In the genomic region with DNA sequence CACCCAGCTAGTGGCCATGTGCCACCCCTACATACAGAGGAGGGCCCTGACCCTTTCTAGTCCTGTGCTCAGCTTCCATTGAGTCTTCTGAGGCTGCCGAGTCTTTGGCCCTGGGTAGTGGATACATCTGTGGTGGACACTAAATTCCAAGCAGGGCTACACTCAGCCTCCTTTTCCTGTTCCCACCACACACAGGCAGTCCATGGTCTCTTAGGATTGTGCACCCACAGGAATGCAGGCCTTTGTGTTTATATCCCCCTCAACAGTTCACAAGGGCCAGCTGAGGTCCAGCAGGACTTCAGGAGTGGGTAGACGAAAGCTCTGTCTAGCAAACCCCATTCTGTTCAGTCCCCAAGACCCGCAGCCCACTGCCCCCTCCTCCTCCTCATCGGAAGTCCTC, we compare ENCODE assay signal across 14 cellular contexts.
DNase-seq lines count a peak whose midpoint lies in the region; ATAC-seq and TF ChIP-seq lines count a peak whose summit lies in the region.
"Had no signal": no experiment of that assay in that cellular context is flagged by ENCODE, and none has a peak within 500 bp of the region (broad histone marks: within the 10 kb centered on the region; RNA-seq: fewer than 3 reads in every experiment).

No MANE protein-coding gene starts in this region.

- H3K4me1 ChIP-seq in NT2/D1 (ENCODE audit: insufficient read depth, insufficient read length) (peaks cover 23% of the 10 kb centered on the region), neural progenitor cell (peaks cover 9% of the 10 kb centered on the region)

- POLR2A ChIA-PET in T-cell (lab: Charles Lee) = no interaction called here

- H3F3A ChIP-seq in neural progenitor cell (ENCODE audit: low read depth) = peaks cover 6% of the 10 kb centered on the region

- H3K27me3 Mint-ChIP-seq in neural progenitor cell (ENCODE audit: insufficient read depth, low read depth) = peaks cover 7% of the 10 kb centered on the region
- H3K27me3 Mint-ChIP-seq in T-cell = no peaks in the 10 kb centered on the region
- H3K27me3 Mint-ChIP-seq: activated naive CD4-positive, alpha-beta T cell treated with anti-CD3 and anti-CD28 coated beads, Interleukin-2, amount 50 U/mL, for 24 hours had no signal

- H3K36me3 ChIP-seq in NT2/D1 (ENCODE audit: insufficient read depth, insufficient read length, low read length) (peaks cover 16% of the 10 kb centered on the region), neural progenitor cell (no peaks in the 10 kb centered on the region)

- H3K4me1 Mint-ChIP-seq in neural progenitor cell (peaks cover 33% of the 10 kb centered on the region), T-cell (peaks cover 19 to 38% (median 24%) of the 10 kb centered on the region in 3 donors)

- TF ChIP-seq CTCF in choroid plexus epithelial cell (conservative IDR thresholded peaks at IDR 0.05; ENCODE audit: low read depth, low read length) = no peak
- TF ChIP-seq CTCF in neural progenitor cell (IDR thresholded peaks at IDR 0.05) = no peak

- H3K9ac ChIP-seq in NT2/D1 (ENCODE audit: insufficient read length, low read depth) (peak overlapping the region; percentile 16), neural progenitor cell (no peak overlapping the region)

- no peak overlapping the region for H2AFZ ChIP-seq in neural progenitor cell (replicated peaks)

- H4K20me1 ChIP-seq in neural progenitor cell (ENCODE audit: low read depth) = no peaks in the 10 kb centered on the region

- H3K27ac Mint-ChIP-seq in neural progenitor cell (peak overlapping the region; percentile 76), T-cell (no peak overlapping the region)
- H3K27ac Mint-ChIP-seq: activated naive CD4-positive, alpha-beta T cell treated with anti-CD3 and anti-CD28 coated beads, Interleukin-2, amount 50 U/mL, for 24 hours had no signal

- H3K9me3 Mint-ChIP-seq in neural progenitor cell = no peaks in the 10 kb centered on the region
- no peaks in the 10 kb centered on the region for H3K9me3 Mint-ChIP-seq in T-cell
- H3K9me3 Mint-ChIP-seq: activated naive CD4-positive, alpha-beta T cell treated with anti-CD3 and anti-CD28 coated beads, Interleukin-2, amount 50 U/mL, for 24 hours had no signal

- H3K9me3 ChIP-seq in NT2/D1 (ENCODE audit: insufficient read depth, low read length) = no peaks in the 10 kb centered on the region
- no peaks in the 10 kb centered on the region for H3K9me3 ChIP-seq in neural progenitor cell (ENCODE audit: low read depth)
- H3K9me3 ChIP-seq: sigmoid colon had no signal

- no peak overlapping the region for H3K27ac ChIP-seq in neural progenitor cell

- peaks cover 4% of the 10 kb centered on the region for H3K36me3 Mint-ChIP-seq in neural progenitor cell
- no peaks in the 10 kb centered on the region for H3K36me3 Mint-ChIP-seq in T-cell
- H3K36me3 Mint-ChIP-seq: activated naive CD4-positive, alpha-beta T cell treated with anti-CD3 and anti-CD28 coated beads, Interleukin-2, amount 50 U/mL, for 24 hours had no signal

- ATAC-seq in SK-N-SH treated with all-trans-retinoic acid at 6 μM for 48 hours = no peak
- ATAC-seq in T-cell (replicated peaks in 1 of 4) = no peak
- ATAC-seq: left cardiac atrium had no signal

- CTCF ChIA-PET in T-cell (lab: Charles Lee) = interaction anchor here (0.5 to 0.8 kb wide), 3 partner anchors 272 to 552 kb away, joined by 3 to 10 read pairs (median 4); no protein-coding TSS in a partner anchor

- H3K79me2 ChIP-seq in neural progenitor cell (ENCODE audit: low read depth) = no peaks in the 10 kb centered on the region

- DNase-seq in Daoy (ENCODE audit: low read depth) (peak; percentile 51), NT2/D1 (ENCODE audit: low read depth, low spot score) (no peak), choroid plexus epithelial cell (ENCODE audit: low read depth) (peak; percentile 90), neural progenitor cell (ENCODE audit: low spot score) (no peak), T-cell (no peak), NCI-H446 (lab: John Stamatoyannopoulos, UW) (no peak), NCI-H1092 treated with DMSO at 0.1 percent for 48 hours (lab: John Stamatoyannopoulos, UW) (no peak)
- DNase-seq: activated CD4-positive, alpha-beta T cell treated with anti-CD3 and anti-CD28 coated beads for 48 hours; DMS 273 treated with DMSO at 0.1 percent for 48 hours; left cardiac atrium; NCI-H187; sigmoid colon had no signal

- H3K27me3 ChIP-seq in NT2/D1 (ENCODE audit: insufficient read depth, insufficient read length) = no peaks in the 10 kb centered on the region
- peaks cover 4% of the 10 kb centered on the region for H3K27me3 ChIP-seq in neural progenitor cell
- H3K27me3 ChIP-seq: sigmoid colon had no signal

- H3K4me3 Mint-ChIP-seq in neural progenitor cell (no peak overlapping the region), T-cell (no peak overlapping the region)
- H3K4me3 Mint-ChIP-seq: activated naive CD4-positive, alpha-beta T cell treated with anti-CD3 and anti-CD28 coated beads, Interleukin-2, amount 50 U/mL, for 24 hours had no signal

- no peak overlapping the region for H3K4me2 ChIP-seq in neural progenitor cell

- no peak overlapping the region for H3K4me3 ChIP-seq in NT2/D1 (ENCODE audit: insufficient read length, low read depth)
- no peak overlapping the region for H3K4me3 ChIP-seq in choroid plexus epithelial cell (ENCODE audit: low read depth, low read length)
- no peak overlapping the region for H3K4me3 ChIP-seq in neural progenitor cell
- H3K4me3 ChIP-seq: sigmoid colon had no signal

TF ChIP-seq in SK-N-SH treated with all-trans-retinoic acid at 6 μM for 48 hours, 23 proteins besides CTCF, POLR2A, EP300 and RAD21:
- TF ChIP-seq CSRNP3 (CRISPR knock-in tag; IDR thresholded peaks at IDR 0.05) (no peak), ZNF8 (CRISPR knock-in tag; IDR thresholded peaks at IDR 0.05) (no peak), GLIS3 (CRISPR knock-in tag; IDR thresholded peaks at IDR 0.05) (no peak)
- TF ChIP-seq, protein P1, sequence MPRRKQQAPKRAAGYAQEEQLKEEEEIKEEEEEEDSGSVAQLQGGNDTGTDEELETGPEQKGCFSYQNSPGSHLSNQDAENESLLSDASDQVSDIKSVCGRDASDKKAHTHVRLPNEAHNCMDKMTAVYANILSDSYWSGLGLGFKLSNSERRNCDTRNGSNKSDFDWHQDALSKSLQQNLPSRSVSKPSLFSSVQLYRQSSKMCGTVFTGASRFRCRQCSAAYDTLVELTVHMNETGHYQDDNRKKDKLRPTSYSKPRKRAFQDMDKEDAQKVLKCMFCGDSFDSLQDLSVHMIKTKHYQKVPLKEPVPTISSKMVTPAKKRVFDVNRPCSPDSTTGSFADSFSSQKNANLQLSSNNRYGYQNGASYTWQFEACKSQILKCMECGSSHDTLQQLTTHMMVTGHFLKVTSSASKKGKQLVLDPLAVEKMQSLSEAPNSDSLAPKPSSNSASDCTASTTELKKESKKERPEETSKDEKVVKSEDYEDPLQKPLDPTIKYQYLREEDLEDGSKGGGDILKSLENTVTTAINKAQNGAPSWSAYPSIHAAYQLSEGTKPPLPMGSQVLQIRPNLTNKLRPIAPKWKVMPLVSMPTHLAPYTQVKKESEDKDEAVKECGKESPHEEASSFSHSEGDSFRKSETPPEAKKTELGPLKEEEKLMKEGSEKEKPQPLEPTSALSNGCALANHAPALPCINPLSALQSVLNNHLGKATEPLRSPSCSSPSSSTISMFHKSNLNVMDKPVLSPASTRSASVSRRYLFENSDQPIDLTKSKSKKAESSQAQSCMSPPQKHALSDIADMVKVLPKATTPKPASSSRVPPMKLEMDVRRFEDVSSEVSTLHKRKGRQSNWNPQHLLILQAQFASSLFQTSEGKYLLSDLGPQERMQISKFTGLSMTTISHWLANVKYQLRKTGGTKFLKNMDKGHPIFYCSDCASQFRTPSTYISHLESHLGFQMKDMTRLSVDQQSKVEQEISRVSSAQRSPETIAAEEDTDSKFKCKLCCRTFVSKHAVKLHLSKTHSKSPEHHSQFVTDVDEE (CRISPR knock-in tag; IDR thresholded peaks at IDR 0.05) = no peak

Comparison
In these comparisons a context has a peak if more than half of its experiments do, and no peak if none do; other contexts are left out.
1. DNase-seq: peak in Daoy (single experiment) and choroid plexus epithelial cell (single experiment); none in NT2/D1 (single experiment), neural progenitor cell (single experiment), T-cell (0 of 34), NCI-H446 (0 of 2) and NCI-H1092 treated with DMSO at 0.1 percent for 48 hours (single experiment).